12 cellular contexts compared by ENCODE assay signal in the genomic region with DNA sequence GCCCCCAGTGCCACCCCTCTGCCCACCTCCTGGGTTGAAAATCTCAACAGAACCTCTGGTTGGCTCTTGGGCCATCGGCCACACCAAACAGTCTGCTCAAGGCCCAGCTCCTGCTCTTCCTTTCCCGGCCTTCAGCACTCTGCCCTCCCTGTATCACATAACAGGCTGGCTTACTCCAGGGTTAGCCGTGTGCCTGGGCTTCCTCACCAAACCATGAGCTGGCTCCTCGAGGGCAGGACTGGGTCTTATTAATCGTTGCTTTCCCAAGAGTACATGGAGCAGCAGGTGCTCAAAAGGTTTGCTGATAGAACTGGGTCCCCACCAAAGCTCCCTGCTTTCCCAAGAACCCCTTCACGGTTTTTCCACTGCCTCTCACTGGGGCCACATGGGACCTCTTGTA. TPM values are rescaled to one million over a fixed set of nuclear protein-coding genes. Genes with fewer than 3 reads are reported as not detected.
DNase-seq lines count a peak whose midpoint lies in the region; ATAC-seq and TF ChIP-seq lines count a peak whose summit lies in the region.
"Had no signal": no experiment of that assay in that cellular context is flagged by ENCODE, and none has a peak within 500 bp of the region (broad histone marks: within the 10 kb centered on the region; RNA-seq: fewer than 3 reads in every experiment).

No MANE protein-coding gene starts in this region.

- H3K18ac ChIP-seq in neuronal stem cell (ENCODE audit: low read length): no peak overlapping the region

- no peaks in the 10 kb centered on the region for H3K27me3 ChIP-seq in BLaER1 treated with 17β-estradiol and CSF1 and Interleukin-3, amounts not matched to agents 10 nM and 100 nM
- no peaks in the 10 kb centered on the region for H3K27me3 ChIP-seq in HL-60 (ENCODE audit: insufficient read depth, poor library complexity, severe bottlenecking)
- no peaks in the 10 kb centered on the region for H3K27me3 ChIP-seq in neuronal stem cell (ENCODE audit: control insufficient read depth in 3 of 3, insufficient read depth in 3 of 3, low read depth in 1 of 3, low read length in 3 of 3)
- H3K27me3 ChIP-seq: neutrophil had no signal

- H3K9me3 Mint-ChIP-seq in brain: no peaks in the 10 kb centered on the region

- no peak overlapping the region for H3K4me3 Mint-ChIP-seq in brain

- H3K36me3 Mint-ChIP-seq in brain: no peaks in the 10 kb centered on the region

- H3K4me1 ChIP-seq in BLaER1 treated with 17β-estradiol and CSF1 and Interleukin-3, amounts not matched to agents 10 nM and 100 nM: peaks cover 11 to 51% (median 24%) of the 10 kb centered on the region in 10 experiments; a peak in 19 of 20 replicates
- peaks cover 1 to 4% of the 10 kb centered on the region in 2 donors for H3K4me1 ChIP-seq in neuronal stem cell (ENCODE audit: control insufficient read depth in 2 of 2, insufficient read depth in 1 of 2, low read depth in 1 of 2, low read length in 2 of 2)

- peaks cover 0 to 41% (median 0%) of the 10 kb centered on the region in 11 experiments; a peak in 3 of 22 replicates for H4K20me1 ChIP-seq in BLaER1 treated with 17β-estradiol and CSF1 and Interleukin-3, amounts not matched to agents 10 nM and 100 nM

- H3K4ac ChIP-seq in neuronal stem cell (ENCODE audit: low read length): no peak overlapping the region

- no peak overlapping the region for H2BK5ac ChIP-seq in neuronal stem cell (ENCODE audit: low read length)

- H4K8ac ChIP-seq in neuronal stem cell (ENCODE audit: low read depth, low read length): no peak overlapping the region

- H3K4me3 ChIP-seq in BLaER1 treated with 17β-estradiol and CSF1 and Interleukin-3, amounts not matched to agents 10 nM and 100 nM: no peak overlapping the region
- no peak overlapping the region for H3K4me3 ChIP-seq in HL-60 (replicated peaks; ENCODE audit: insufficient read depth, low read length)
- no peak overlapping the region for H3K4me3 ChIP-seq in neuronal stem cell (ENCODE audit: low read length in 2 of 2)

- no peak for TF ChIP-seq CTCF in HL-60 (IDR thresholded peaks at IDR 0.05; ENCODE audit: insufficient read depth, low read length)
- TF ChIP-seq CTCF in brain (conservative IDR thresholded peaks at IDR 0.05): no peak

- H2AK5ac ChIP-seq in neuronal stem cell (ENCODE audit: low read depth, low read length): no peak overlapping the region

- H3K36me3 ChIP-seq in BLaER1 treated with 17β-estradiol and CSF1 and Interleukin-3, amounts not matched to agents 10 nM and 100 nM: peaks cover 6 to 63% (median 38%) of the 10 kb centered on the region in 11 experiments; a peak in 20 of 22 replicates
- H3K36me3 ChIP-seq in neuronal stem cell (replicated peaks in 1 of 2; ENCODE audit: control insufficient read depth in 2 of 2, insufficient read depth in 2 of 2, low read length in 2 of 2): peaks cover 0 to 7% of the 10 kb centered on the region in 2 donors
- H3K36me3 ChIP-seq: neutrophil had no signal

- peak overlapping the region in 5 of 11 experiments; percentile 14 to 64 (median 48); a peak in 6 of 22 replicates for H3K9ac ChIP-seq in BLaER1 treated with 17β-estradiol and CSF1 and Interleukin-3, amounts not matched to agents 10 nM and 100 nM
- no peak overlapping the region for H3K9ac ChIP-seq in neuronal stem cell (ENCODE audit: low read depth, low read length, poor library complexity)

- H3K27ac Mint-ChIP-seq in brain: peak overlapping the region; percentile 23 to 98 (median 94)

- no peak overlapping the region for H3K14ac ChIP-seq in neuronal stem cell (ENCODE audit: low read length)

- no CpG with 5 or more reads among the region's 6 CpGs for WGBS in neuronal stem cell (ENCODE audit: extremely low coverage in 2 of 2, insufficient read length in 2 of 2, insufficient replicate concordance in 1 of 2), 2 donors

- H2AFZ ChIP-seq in neuronal stem cell (ENCODE audit: low read length): peak overlapping the region; percentile 19

- no peak overlapping the region for H2BK120ac ChIP-seq in neuronal stem cell (ENCODE audit: low read depth, low read length)

- no peaks in the 10 kb centered on the region for H3K27me3 Mint-ChIP-seq in brain

- peak overlapping the region in 4 of 11 experiments; percentile 65 to 92 (median 82); a peak in 7 of 22 replicates for H3K4me2 ChIP-seq in BLaER1 treated with 17β-estradiol and CSF1 and Interleukin-3, amounts not matched to agents 10 nM and 100 nM
- H3K4me2 ChIP-seq in neuronal stem cell (ENCODE audit: insufficient read depth, low read length, poor library complexity, severe bottlenecking): no peak overlapping the region

- H3K23ac ChIP-seq in neuronal stem cell (ENCODE audit: low read depth, low read length, poor library complexity): no peak overlapping the region

- no peaks in the 10 kb centered on the region for H3K79me1 ChIP-seq in neuronal stem cell (ENCODE audit: low read depth, low read length)

- no peak for ATAC-seq in HG03460 (IDR thresholded peaks at IDR 0.05; ENCODE audit: unreplicated experiment)

- H3K27ac ChIP-seq in BLaER1 treated with 17β-estradiol and CSF1 and Interleukin-3, amounts not matched to agents 10 nM and 100 nM: peak overlapping the region in 8 of 11 experiments; percentile 1 to 87 (median 55); a peak in 10 of 22 replicates
- H3K27ac ChIP-seq in HL-60 (replicated peaks): peak overlapping the region; percentile 62
- no peak overlapping the region for H3K27ac ChIP-seq in neuronal stem cell (replicated peaks; ENCODE audit: low read length)
- H3K27ac ChIP-seq: neutrophil had no signal

- DNase-seq in HL-60 (ENCODE audit: low read depth in 1 of 2, low spot score in 1 of 2): no peak
- no peak for DNase-seq in neuronal stem cell (ENCODE audit: low spot score)
- no peak for DNase-seq in NCI-H446 treated with DMSO at 0.1 percent for 48 hours (lab: John Stamatoyannopoulos, UW)
- DNase-seq in anterior cingulate cortex (lab: John Stamatoyannopoulos, UW): no peak
- no peak for DNase-seq in NCI-H1105 treated with DMSO at 0.1 percent for 48 hours (lab: John Stamatoyannopoulos, UW)
- DNase-seq: activated gamma-delta T cell, NCI-H1092, NCI-H526 treated with DMSO at 0.1 percent for 48 hours had no signal

- no peaks in the 10 kb centered on the region for H3K9me3 ChIP-seq in BLaER1 treated with 17β-estradiol and CSF1 and Interleukin-3, amounts not matched to agents 10 nM and 100 nM (replicated peaks in 1 of 11)
- H3K9me3 ChIP-seq in neuronal stem cell (replicated peaks in 1 of 2; ENCODE audit: control insufficient read depth in 2 of 2, insufficient read depth in 1 of 2, low read depth in 1 of 2, low read length in 2 of 2): no peaks in the 10 kb centered on the region
- H3K9me3 ChIP-seq: neutrophil had no signal

- H4K91ac ChIP-seq in neuronal stem cell (ENCODE audit: low read depth, low read length, poor library complexity): no peak overlapping the region

- H2BK12ac ChIP-seq in neuronal stem cell (ENCODE audit: low read length): no peak overlapping the region

- H2BK15ac ChIP-seq in neuronal stem cell (ENCODE audit: low read length): no peak overlapping the region

- H3K4me1 Mint-ChIP-seq in brain: peaks cover 45% of the 10 kb centered on the region

RNA-seq across cellular contexts. Expression of gene FAM83C, which starts 12.7 kb away (rescaled TPM):
- polyA plus RNA-seq in brain (ENCODE audit: insufficient read depth, low read depth, low replicate concordance): not detected
- not detected for polyA plus RNA-seq in neuronal stem cell (2013, experiment 1 of 2)
- polyA plus RNA-seq in neuronal stem cell (2013, experiment 2 of 2): not detected

RNA-seq across cellular contexts. Expression of gene EIF6, which starts 20.4 kb away (rescaled TPM):
- 226 TPM for polyA plus RNA-seq in brain (ENCODE audit: insufficient read depth, low read depth, low replicate concordance)
- 62.1 TPM for polyA plus RNA-seq in neuronal stem cell (2013, experiment 1 of 2)
- 63.4 TPM for polyA plus RNA-seq in neuronal stem cell (2013, experiment 2 of 2)

RNA-seq across cellular contexts. Expression of gene MMP24OS, which starts 27.0 kb away (rescaled TPM):
- polyA plus RNA-seq in brain (ENCODE audit: insufficient read depth, low read depth, low replicate concordance): 101 TPM
- polyA plus RNA-seq in neuronal stem cell (2013, experiment 1 of 2): 33.2 TPM
- polyA plus RNA-seq in neuronal stem cell (2013, experiment 2 of 2): 34.0 TPM
